38 cellular contexts compared by ENCODE assay signal in the genomic region with DNA sequence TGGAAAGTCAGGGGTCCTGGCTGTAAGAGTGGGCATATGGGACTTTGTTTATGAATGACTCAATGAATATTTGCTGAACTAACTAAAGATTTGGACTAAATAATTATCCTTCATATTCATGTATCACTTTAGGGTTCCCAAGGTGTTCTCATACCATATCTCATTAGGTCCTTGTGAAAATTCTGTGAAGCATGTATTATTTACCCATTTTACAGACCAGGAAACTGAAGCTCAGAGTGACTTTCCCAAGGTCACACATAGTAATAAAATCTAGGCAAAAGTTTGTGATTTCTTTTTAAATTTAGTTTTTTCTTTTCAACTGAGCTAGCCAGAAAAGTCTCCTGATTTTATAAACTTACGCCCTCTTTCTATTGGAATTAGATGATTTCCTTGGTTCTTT. TPM values are rescaled to one million over a fixed set of nuclear protein-coding genes. Genes with fewer than 3 reads are reported as not detected.
"Had no signal": no experiment of that assay in that cellular context is flagged by ENCODE, and none has a peak within 500 bp of the region (broad histone marks: within the 10 kb centered on the region; RNA-seq: fewer than 3 reads in every experiment).

No MANE protein-coding gene starts in this region.

- H3K36me3 ChIP-seq: MG63 had no signal

- H3K9me3 ChIP-seq: MG63 had no signal

- H3K4me3 ChIP-seq: MG63 had no signal

- DNase-seq: Karpas-422, Kasumi-1, MG63, MM.1S, MV-4-11, NCI-H1048, NCI-H1092, NCI-H1092 treated with DMSO at 0.1 percent for 48 hours, NCI-H1105, NCI-H1105 treated with DMSO at 0.1 percent for 48 hours, NCI-H1417, NCI-H1417 treated with DMSO at 0.1 percent for 48 hours, NCI-H1436, NCI-H1436 treated with DMSO at 0.1 percent for 48 hours, NCI-H146, NCI-H1694, NCI-H1694 treated with DMSO at 0.1 percent for 48 hours, NCI-H187, NCI-H187 treated with DMSO at 0.1 percent for 48 hours, NCI-H1930, NCI-H2029, NCI-H2029 treated with DMSO at 0.1 percent for 48 hours, NCI-H2081, NCI-H2081 treated with DMSO at 0.1 percent for 48 hours, NCI-H2107, NCI-H2171, NCI-H2171 treated with DMSO at 0.1 percent for 48 hours, NCI-H2227 treated with DMSO at 0.1 percent for 48 hours, NCI-H226, NCI-H345, NCI-H446, NCI-H446 treated with DMSO at 0.1 percent for 48 hours, NCI-H510A, NCI-H510A treated with DMSO at 0.1 percent for 48 hours had no signal

RNA-seq across cellular contexts. Expression of gene PDE1B, which starts 9.4 kb away (rescaled TPM):
- total RNA-seq: LHCN-M2, M059J, MCF 10A, NCI-H460 had no signal

RNA-seq across cellular contexts. Expression of gene PPP1R1A, which starts 29.7 kb away (rescaled TPM):
- total RNA-seq: LHCN-M2, M059J, MCF 10A, NCI-H460 had no signal
